Comparison of ENCODE assay signal across 1 cellular context in genomic region chr1:43171876-43172531, GRCh38.
TF ChIP-seq lines count a peak whose summit lies in the region.

Gene CFAP57, plus strand, starts transcription at chr1:43172330. Its CDS starts 424 bp downstream, at chr1:43172754.
Gene EBNA1BP2, minus strand, starts transcription at chr1:43172290. Its CDS starts 172 bp downstream, at chr1:43172118.

TF ChIP-seq in H1, 55 proteins besides CTCF, POLR2A, EP300 and RAD21:
- TF ChIP-seq SIN3A (conservative IDR thresholded peaks at IDR 0.05 in 1 of 2, IDR thresholded peaks at IDR 0.05 in 1 of 2; ENCODE audit: low read depth in 1 of 2, low read length in 2 of 2) (peak; percentile 86 to 98; a peak in 3 of 4 replicates), KDM1A (IDR thresholded peaks at IDR 0.05; ENCODE audit: borderline replicate concordance, low read length) (no peak), ATF2 (IDR thresholded peaks at IDR 0.05; ENCODE audit: low read length) (0 out of 2 replicates have a peak, but pooled peaks have one; percentile 13), EZH2 (IDR thresholded peaks at IDR 0.05; ENCODE audit: low read depth, low read length, severe bottlenecking) (no peak), PHF8 (conservative IDR thresholded peaks at IDR 0.05; ENCODE audit: low read depth, low read length) (peak; percentile 70), FOSL1 (IDR thresholded peaks at IDR 0.05; ENCODE audit: insufficient read depth, low read depth, low read length) (no peak), BACH1 (IDR thresholded peaks at IDR 0.05; ENCODE audit: low read length) (no peak), CREB1 (IDR thresholded peaks at IDR 0.05) (no peak), GABPA (IDR thresholded peaks at IDR 0.05; ENCODE audit: borderline replicate concordance, insufficient read depth, low read length) (peak; percentile 95), RBBP5 (IDR thresholded peaks at IDR 0.05; ENCODE audit: borderline replicate concordance, low read depth, low read length) (0 out of 2 replicates have a peak, but pooled peaks have one; percentile 41), TEAD4 (IDR thresholded peaks at IDR 0.05; ENCODE audit: low read depth, low read length) (no peak), TAF7 (optimal IDR thresholded peaks at IDR 0.05; ENCODE audit: borderline replicate concordance, low read depth, low read length) (peak; percentile 25), CTBP2 (IDR thresholded peaks at IDR 0.05; ENCODE audit: borderline replicate concordance, insufficient read depth, insufficient read length, low read length) (no peak), CHD1 (IDR thresholded peaks at IDR 0.05; ENCODE audit: low read depth, low read length) (no peak), HDAC2 (IDR thresholded peaks at IDR 0.05; ENCODE audit: borderline replicate concordance in 1 of 2, low read depth in 2 of 2, low read length in 2 of 2) (peak; percentile 43 to 98; a peak in 2 of 4 replicates), MAFK (IDR thresholded peaks at IDR 0.05; ENCODE audit: low read depth, low read length) (no peak), SRF (IDR thresholded peaks at IDR 0.05; ENCODE audit: low read depth, low read length) (no peak), ASH2L (IDR thresholded peaks at IDR 0.05; ENCODE audit: low read length) (peak; percentile 93), CBX5 (IDR thresholded peaks at IDR 0.05; ENCODE audit: low read depth, low read length) (no peak), TCF12 (IDR thresholded peaks at IDR 0.05; ENCODE audit: low read depth, low read length) (no peak), POU5F1 (IDR thresholded peaks at IDR 0.05; ENCODE audit: low read depth, low read length) (no peak), NRF1 (IDR thresholded peaks at IDR 0.05; ENCODE audit: low read depth, low read length) (no peak), CEBPB (IDR thresholded peaks at IDR 0.05; ENCODE audit: low read depth, low read length) (no peak), RNF2 (IDR thresholded peaks at IDR 0.05; ENCODE audit: borderline replicate concordance, low read depth, low read length, missing control alignments, poor library complexity, severe bottlenecking) (no peak), SP1 (IDR thresholded peaks at IDR 0.05; ENCODE audit: low read depth, low read length) (peak; percentile 16; the same call in 1 of the 2 replicates), JUN (IDR thresholded peaks at IDR 0.05; ENCODE audit: low read depth, low read length) (no peak), SIX5 (IDR thresholded peaks at IDR 0.05; ENCODE audit: low read depth, low read length) (no peak), TAF1 (IDR thresholded peaks at IDR 0.05; ENCODE audit: low read depth, low read length) (peak; percentile 56), SP4 (IDR thresholded peaks at IDR 0.05; ENCODE audit: low read length) (no peak), CHD7 (IDR thresholded peaks at IDR 0.05; ENCODE audit: insufficient replicate concordance, low read length) (no peak), NANOG (IDR thresholded peaks at IDR 0.05; ENCODE audit: insufficient read depth, low read depth, low read length, poor library complexity, severe bottlenecking) (peak; percentile 3), CHD2 (IDR thresholded peaks at IDR 0.05; ENCODE audit: low read length) (no peak), CBX8 (IDR thresholded peaks at IDR 0.05; ENCODE audit: borderline replicate concordance, low read depth, low read length) (no peak), EGR1 (IDR thresholded peaks at IDR 0.05; ENCODE audit: borderline replicate concordance, low read depth, low read length) (peak; percentile 83), ZNF274 (IDR thresholded peaks at IDR 0.05; ENCODE audit: borderline replicate concordance, extremely low read depth, low read length) (no peak), MAX (IDR thresholded peaks at IDR 0.05) (peak; percentile 97), TBP (IDR thresholded peaks at IDR 0.05; ENCODE audit: low read depth, low read length) (no peak), E2F6 (IDR thresholded peaks at IDR 0.05) (peak; percentile 62), SP2 (IDR thresholded peaks at IDR 0.05; ENCODE audit: low read length) (no peak), YY1 (IDR thresholded peaks at IDR 0.05; ENCODE audit: low read depth, low read length) (no peak), RXRA (IDR thresholded peaks at IDR 0.05; ENCODE audit: insufficient read depth, low read depth, low read length) (no peak), SAP30 (IDR thresholded peaks at IDR 0.05; ENCODE audit: insufficient read depth, insufficient replicate concordance, low read length) (peak; percentile 91), GTF2F1 (IDR thresholded peaks at IDR 0.05; ENCODE audit: borderline replicate concordance, low read depth, low read length) (no peak), JUND (IDR thresholded peaks at IDR 0.05; ENCODE audit: low read length) (no peak), SIRT6 (IDR thresholded peaks at IDR 0.05; ENCODE audit: low read length) (no peak), SUZ12 (IDR thresholded peaks at IDR 0.05; ENCODE audit: low read length) (no peak), POLR2AphosphoS5 (IDR thresholded peaks at IDR 0.05; ENCODE audit: low read depth, low read length) (peak; percentile 47; the same call in 1 of the 2 replicates), RFX5 (IDR thresholded peaks at IDR 0.05; ENCODE audit: borderline replicate concordance, low read depth, low read length) (no peak), USF2 (IDR thresholded peaks at IDR 0.05; ENCODE audit: low read length) (no peak), BRCA1 (IDR thresholded peaks at IDR 0.05; ENCODE audit: low read depth, low read length) (no peak), HDAC6 (IDR thresholded peaks at IDR 0.05; ENCODE audit: low read depth, low read length) (no peak), KDM5A (IDR thresholded peaks at IDR 0.05; ENCODE audit: low read length) (peak; percentile 69; the same call in 1 of the 2 replicates), BCL11A (IDR thresholded peaks at IDR 0.05; ENCODE audit: low read depth in 2 of 2, low read length in 2 of 2) (no peak), ATF3 (IDR thresholded peaks at IDR 0.05; ENCODE audit: insufficient read depth, low read depth, low read length) (no peak), KDM4A (IDR thresholded peaks at IDR 0.05; ENCODE audit: low read depth, low read length, severe bottlenecking) (peak; percentile 82)
